Comparison of ENCODE assay signal across 7 cellular contexts in the genomic region with DNA sequence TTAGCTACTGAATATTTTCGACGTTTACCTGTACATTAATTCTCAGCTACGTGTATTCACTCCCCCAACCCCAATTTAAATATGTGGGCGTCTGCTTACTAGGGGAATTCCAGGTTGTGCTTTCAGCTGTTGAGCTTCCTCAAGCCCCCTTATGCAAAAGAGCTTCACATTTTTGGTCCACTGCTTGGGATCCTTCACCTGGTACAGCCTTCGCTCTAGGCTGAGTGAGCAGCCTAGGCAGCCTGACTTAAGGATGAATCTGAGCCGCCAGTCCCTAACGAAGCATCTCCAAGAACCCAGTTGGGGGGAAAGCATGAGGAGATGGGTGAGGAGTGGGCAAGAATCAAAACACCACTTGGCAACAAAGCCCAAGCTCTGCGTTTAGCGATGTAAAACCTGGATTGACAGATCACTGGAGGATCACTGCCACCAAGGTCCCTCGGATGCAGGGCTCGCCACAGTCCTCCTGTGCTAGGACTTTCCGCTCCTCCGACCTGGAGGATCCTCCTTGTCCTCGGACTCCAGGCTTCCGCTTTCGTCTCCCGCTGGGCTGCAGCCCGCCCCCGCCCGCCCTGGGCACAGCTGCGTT.
A peak's percentile ranks its signal among the peaks of the same experiment; 100 is the strongest.
DNase-seq lines count a peak whose midpoint lies in the region; ATAC-seq and TF ChIP-seq lines count a peak whose summit lies in the region.

No MANE protein-coding gene starts in this region.

- peaks cover 64% of the 10 kb centered on the region for H3K4me1 Mint-ChIP-seq in activated naive CD4-positive, alpha-beta T cell treated with anti-CD3 and anti-CD28 coated beads, Interleukin-2, amount 50 U/mL, for 24 hours
- peaks cover 66% of the 10 kb centered on the region for H3K4me1 Mint-ChIP-seq in stimulated activated memory B cell treated with anti-CD40 and anti-IgM and Interleukin-4, amounts not matched to agents 10 μg/mL and 1 μg/mL and 100 μg/mL, for 72 hours

- H3K36me3 Mint-ChIP-seq in activated naive CD4-positive, alpha-beta T cell treated with anti-CD3 and anti-CD28 coated beads, Interleukin-2, amount 50 U/mL, for 24 hours = peaks cover 15% of the 10 kb centered on the region
- H3K36me3 Mint-ChIP-seq in stimulated activated memory B cell treated with anti-CD40 and anti-IgM and Interleukin-4, amounts not matched to agents 10 μg/mL and 1 μg/mL and 100 μg/mL, for 72 hours = peaks cover 27% of the 10 kb centered on the region

- H3K27ac Mint-ChIP-seq in activated naive CD4-positive, alpha-beta T cell treated with anti-CD3 and anti-CD28 coated beads, Interleukin-2, amount 50 U/mL, for 24 hours = peak overlapping the region; percentile 96
- peak overlapping the region; percentile 91 for H3K27ac Mint-ChIP-seq in stimulated activated memory B cell treated with anti-CD40 and anti-IgM and Interleukin-4, amounts not matched to agents 10 μg/mL and 1 μg/mL and 100 μg/mL, for 72 hours

- no peaks in the 10 kb centered on the region for H3K9me3 ChIP-seq in iPS-15b (ENCODE audit: control insufficient read depth, insufficient read depth, low read length)

- ATAC-seq in HG03354 (IDR thresholded peaks at IDR 0.05; ENCODE audit: poor library complexity, severe bottlenecking, unreplicated experiment) = peak; percentile 26
- peak; percentile 29 for ATAC-seq in stimulated activated memory B cell treated with anti-CD40 and anti-IgM and Interleukin-4, amounts not matched to agents 10 μg/mL and 1 μg/mL and 100 μg/mL, for 72 hours

- H3K4me3 ChIP-seq in iPS-15b (ENCODE audit: low read depth, low read length) = peak overlapping the region; percentile 94

- TF ChIP-seq POLR2A in GM15510 (IDR thresholded peaks at IDR 0.05; ENCODE audit: borderline replicate concordance, extremely low read depth, insufficient read length) (peak; percentile 31), erythroblast (IDR thresholded peaks at IDR 0.05; ENCODE audit: low read length) (no peak)

- no peaks in the 10 kb centered on the region for H3K27me3 Mint-ChIP-seq in activated naive CD4-positive, alpha-beta T cell treated with anti-CD3 and anti-CD28 coated beads, Interleukin-2, amount 50 U/mL, for 24 hours
- no peaks in the 10 kb centered on the region for H3K27me3 Mint-ChIP-seq in stimulated activated memory B cell treated with anti-CD40 and anti-IgM and Interleukin-4, amounts not matched to agents 10 μg/mL and 1 μg/mL and 100 μg/mL, for 72 hours

- peak overlapping the region; percentile 91 for H3K4me3 Mint-ChIP-seq in activated naive CD4-positive, alpha-beta T cell treated with anti-CD3 and anti-CD28 coated beads, Interleukin-2, amount 50 U/mL, for 24 hours
- H3K4me3 Mint-ChIP-seq in stimulated activated memory B cell treated with anti-CD40 and anti-IgM and Interleukin-4, amounts not matched to agents 10 μg/mL and 1 μg/mL and 100 μg/mL, for 72 hours = peak overlapping the region; percentile 84

- peaks cover 14% of the 10 kb centered on the region for H3K4me1 ChIP-seq in iPS-15b (ENCODE audit: control insufficient read depth, insufficient read depth, low read length)

- H3K9me3 Mint-ChIP-seq in activated naive CD4-positive, alpha-beta T cell treated with anti-CD3 and anti-CD28 coated beads, Interleukin-2, amount 50 U/mL, for 24 hours = no peaks in the 10 kb centered on the region
- no peaks in the 10 kb centered on the region for H3K9me3 Mint-ChIP-seq in stimulated activated memory B cell treated with anti-CD40 and anti-IgM and Interleukin-4, amounts not matched to agents 10 μg/mL and 1 μg/mL and 100 μg/mL, for 72 hours

- peak overlapping the region; percentile 88 for H3K9ac ChIP-seq in iPS-15b (ENCODE audit: low read depth, low read length)

- no peaks in the 10 kb centered on the region for H3K36me3 ChIP-seq in iPS-15b (ENCODE audit: control insufficient read depth, insufficient read depth, low read length)

- no peaks in the 10 kb centered on the region for H3K27me3 ChIP-seq in iPS-15b (ENCODE audit: control insufficient read depth, insufficient read depth, low read length)

- DNase-seq in AG08396 (ENCODE audit: low spot score) = no peak
- no peak for DNase-seq in erythroblast (lab: John Stamatoyannopoulos, UW)
